24 cellular contexts compared by ENCODE assay signal in genomic region chr12:30314506-30315100, GRCh38.
"Had no signal": no experiment of that assay in that cellular context is flagged by ENCODE, and none has a peak within 500 bp of the region (broad histone marks: within the 10 kb centered on the region; RNA-seq: fewer than 3 reads in every experiment).

No MANE protein-coding gene starts in this region.

- H3K27ac Mint-ChIP-seq: dendritic cell treated with granulocyte-macrophage colony-stimulating factor and Interleukin-4, amounts not matched to agents 40 ng/mL and 50 ng/mL, for 4 days; effector memory CD8-positive, alpha-beta T cell; endodermal cell; mesothelial cell of epicardium had no signal

- H3K4me1 Mint-ChIP-seq: endodermal cell, mesothelial cell of epicardium, naive B cell had no signal

- H3K27me3 Mint-ChIP-seq: dendritic cell treated with granulocyte-macrophage colony-stimulating factor and Interleukin-4, amounts not matched to agents 40 ng/mL and 50 ng/mL, for 4 days; effector memory CD8-positive, alpha-beta T cell; naive B cell had no signal

- H3K36me3 Mint-ChIP-seq: mesothelial cell of epicardium, naive B cell had no signal

- H3K4me3 Mint-ChIP-seq: dendritic cell treated with granulocyte-macrophage colony-stimulating factor and Interleukin-4, amounts not matched to agents 40 ng/mL and 50 ng/mL, for 4 days; effector memory CD8-positive, alpha-beta T cell; endodermal cell; mesothelial cell of epicardium; naive B cell had no signal

- H3K4me1 ChIP-seq: colonic mucosa, esophagus squamous epithelium, gastrocnemius medialis, heart right ventricle, left ventricle myocardium inferior, lower lobe of right lung had no signal

- H3K36me3 ChIP-seq: colonic mucosa, esophagus squamous epithelium, gastrocnemius medialis, heart right ventricle, left ventricle myocardium inferior, lower lobe of right lung had no signal

- H3K27me3 ChIP-seq: colonic mucosa, esophagus squamous epithelium, gastrocnemius medialis, heart right ventricle had no signal

- ATAC-seq: effector memory CD8-positive, alpha-beta T cell; esophagus mucosa; gastrocnemius medialis; heart right ventricle; left cardiac atrium; lower lobe of right lung; mucosa of descending colon had no signal

- DNase-seq: colonic mucosa; cortex of kidney; effector CD8-positive, alpha-beta T cell; effector memory CD8-positive, alpha-beta T cell; endodermal cell; erythroblast; esophagus squamous epithelium; foreskin fibroblast; foreskin melanocyte; gastrocnemius medialis; glutamatergic neuron; head of caudate nucleus; heart right ventricle; hippocampal formation; left cardiac atrium; left ventricle myocardium inferior; lower lobe of right lung; mesenchymal stem cell; mucosa of descending colon; naive B cell had no signal

- H3K4me3 ChIP-seq: colonic mucosa, esophagus squamous epithelium, gastrocnemius medialis, heart right ventricle, left ventricle myocardium inferior, lower lobe of right lung, mucosa of descending colon had no signal

- H3K27ac ChIP-seq: colonic mucosa, epithelial cell of prostate, esophagus squamous epithelium, gastrocnemius medialis, heart right ventricle, left ventricle myocardium inferior, lower lobe of right lung had no signal

- H3K9me3 ChIP-seq: colonic mucosa, lower lobe of right lung had no signal
